In the genomic region with DNA sequence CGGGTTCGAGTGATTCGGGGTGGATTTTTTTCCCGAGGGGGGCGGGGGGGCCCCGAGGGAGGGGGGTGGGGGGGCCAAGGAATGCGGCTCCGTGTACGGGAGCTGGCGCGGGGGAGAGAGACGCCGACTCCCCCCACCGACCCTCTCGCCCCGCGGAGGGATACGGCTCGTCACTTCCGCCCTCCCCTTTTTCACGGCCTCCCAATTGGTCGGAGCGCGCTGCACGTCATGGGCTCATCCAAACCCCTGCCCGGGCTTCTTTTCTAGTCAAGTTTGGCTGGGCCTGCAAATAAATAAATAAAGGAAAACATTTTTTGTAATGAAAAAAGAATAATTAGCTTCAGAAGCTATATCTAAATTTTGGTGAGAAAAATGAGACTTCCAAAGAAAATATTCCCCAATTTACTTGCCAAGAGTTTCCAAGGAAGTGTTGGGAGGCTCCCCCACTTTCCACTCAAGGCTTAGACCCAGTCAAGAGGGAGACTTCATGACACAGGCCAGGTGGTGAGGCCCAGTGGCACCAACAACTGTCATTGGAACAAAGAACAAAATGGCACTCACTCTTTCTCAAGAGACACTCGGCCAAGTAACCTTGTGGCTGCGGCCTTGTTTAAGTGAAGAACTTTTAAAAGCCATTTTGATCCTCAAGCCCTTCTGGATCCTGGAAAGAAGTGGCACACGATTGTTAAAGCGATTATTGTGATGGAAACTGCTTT, we compare ENCODE assay signal across 1 cellular context.
TF ChIP-seq lines count a peak whose summit lies in the region.

A gene with protein sequence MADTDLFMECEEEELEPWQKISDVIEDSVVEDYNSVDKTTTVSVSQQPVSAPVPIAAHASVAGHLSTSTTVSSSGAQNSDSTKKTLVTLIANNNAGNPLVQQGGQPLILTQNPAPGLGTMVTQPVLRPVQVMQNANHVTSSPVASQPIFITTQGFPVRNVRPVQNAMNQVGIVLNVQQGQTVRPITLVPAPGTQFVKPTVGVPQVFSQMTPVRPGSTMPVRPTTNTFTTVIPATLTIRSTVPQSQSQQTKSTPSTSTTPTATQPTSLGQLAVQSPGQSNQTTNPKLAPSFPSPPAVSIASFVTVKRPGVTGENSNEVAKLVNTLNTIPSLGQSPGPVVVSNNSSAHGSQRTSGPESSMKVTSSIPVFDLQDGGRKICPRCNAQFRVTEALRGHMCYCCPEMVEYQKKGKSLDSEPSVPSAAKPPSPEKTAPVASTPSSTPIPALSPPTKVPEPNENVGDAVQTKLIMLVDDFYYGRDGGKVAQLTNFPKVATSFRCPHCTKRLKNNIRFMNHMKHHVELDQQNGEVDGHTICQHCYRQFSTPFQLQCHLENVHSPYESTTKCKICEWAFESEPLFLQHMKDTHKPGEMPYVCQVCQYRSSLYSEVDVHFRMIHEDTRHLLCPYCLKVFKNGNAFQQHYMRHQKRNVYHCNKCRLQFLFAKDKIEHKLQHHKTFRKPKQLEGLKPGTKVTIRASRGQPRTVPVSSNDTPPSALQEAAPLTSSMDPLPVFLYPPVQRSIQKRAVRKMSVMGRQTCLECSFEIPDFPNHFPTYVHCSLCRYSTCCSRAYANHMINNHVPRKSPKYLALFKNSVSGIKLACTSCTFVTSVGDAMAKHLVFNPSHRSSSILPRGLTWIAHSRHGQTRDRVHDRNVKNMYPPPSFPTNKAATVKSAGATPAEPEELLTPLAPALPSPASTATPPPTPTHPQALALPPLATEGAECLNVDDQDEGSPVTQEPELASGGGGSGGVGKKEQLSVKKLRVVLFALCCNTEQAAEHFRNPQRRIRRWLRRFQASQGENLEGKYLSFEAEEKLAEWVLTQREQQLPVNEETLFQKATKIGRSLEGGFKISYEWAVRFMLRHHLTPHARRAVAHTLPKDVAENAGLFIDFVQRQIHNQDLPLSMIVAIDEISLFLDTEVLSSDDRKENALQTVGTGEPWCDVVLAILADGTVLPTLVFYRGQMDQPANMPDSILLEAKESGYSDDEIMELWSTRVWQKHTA (N-terminal part only) (minus strand): TSS at position 164 of the 716 bp plus-strand sequence. CDS start 17,290 bp downstream, outside the sequence.

TF ChIP-seq in GM12878, 131 proteins besides CTCF, POLR2A, EP300 and RAD21 (continued from another document):
- TF ChIP-seq, protein P1, sequence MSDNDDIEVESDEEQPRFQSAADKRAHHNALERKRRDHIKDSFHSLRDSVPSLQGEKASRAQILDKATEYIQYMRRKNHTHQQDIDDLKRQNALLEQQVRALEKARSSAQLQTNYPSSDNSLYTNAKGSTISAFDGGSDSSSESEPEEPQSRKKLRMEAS (IDR thresholded peaks at IDR 0.05; ENCODE audit: low read depth, low read length): no peak
- TF ChIP-seq ZBED1 (IDR thresholded peaks at IDR 0.05; ENCODE audit: borderline replicate concordance): no peak
- TF ChIP-seq FOXM1 (IDR thresholded peaks at IDR 0.05; ENCODE audit: low read depth, low read length): no peak
- TF ChIP-seq RAD51 (IDR thresholded peaks at IDR 0.05): no peak
- TF ChIP-seq ZNF207 (IDR thresholded peaks at IDR 0.05; ENCODE audit: borderline replicate concordance): no peak
- TF ChIP-seq TAF1 (IDR thresholded peaks at IDR 0.05; ENCODE audit: borderline replicate concordance, low read depth, low read length): peak; percentile 80; the same call in 1 of the 2 replicates
- no peak for TF ChIP-seq CHD1 (IDR thresholded peaks at IDR 0.05; ENCODE audit: low read depth, low read length)
- TF ChIP-seq, protein P2, sequence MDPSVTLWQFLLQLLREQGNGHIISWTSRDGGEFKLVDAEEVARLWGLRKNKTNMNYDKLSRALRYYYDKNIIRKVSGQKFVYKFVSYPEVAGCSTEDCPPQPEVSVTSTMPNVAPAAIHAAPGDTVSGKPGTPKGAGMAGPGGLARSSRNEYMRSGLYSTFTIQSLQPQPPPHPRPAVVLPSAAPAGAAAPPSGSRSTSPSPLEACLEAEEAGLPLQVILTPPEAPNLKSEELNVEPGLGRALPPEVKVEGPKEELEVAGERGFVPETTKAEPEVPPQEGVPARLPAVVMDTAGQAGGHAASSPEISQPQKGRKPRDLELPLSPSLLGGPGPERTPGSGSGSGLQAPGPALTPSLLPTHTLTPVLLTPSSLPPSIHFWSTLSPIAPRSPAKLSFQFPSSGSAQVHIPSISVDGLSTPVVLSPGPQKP (IDR thresholded peaks at IDR 0.05; ENCODE audit: low read depth, low read length): peak; percentile 97
- TF ChIP-seq TBL1XR1 (IDR thresholded peaks at IDR 0.05; ENCODE audit: low read depth, low read length): no peak
- TF ChIP-seq ZZZ3 (IDR thresholded peaks at IDR 0.05; ENCODE audit: control insufficient read depth, insufficient read length, low read depth): no peak
- TF ChIP-seq, protein P3, sequence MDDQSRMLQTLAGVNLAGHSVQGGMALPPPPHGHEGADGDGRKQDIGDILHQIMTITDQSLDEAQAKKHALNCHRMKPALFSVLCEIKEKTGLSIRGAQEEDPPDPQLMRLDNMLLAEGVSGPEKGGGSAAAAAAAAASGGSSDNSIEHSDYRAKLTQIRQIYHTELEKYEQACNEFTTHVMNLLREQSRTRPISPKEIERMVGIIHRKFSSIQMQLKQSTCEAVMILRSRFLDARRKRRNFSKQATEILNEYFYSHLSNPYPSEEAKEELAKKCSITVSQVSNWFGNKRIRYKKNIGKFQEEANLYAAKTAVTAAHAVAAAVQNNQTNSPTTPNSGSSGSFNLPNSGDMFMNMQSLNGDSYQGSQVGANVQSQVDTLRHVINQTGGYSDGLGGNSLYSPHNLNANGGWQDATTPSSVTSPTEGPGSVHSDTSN (IDR thresholded peaks at IDR 0.05; ENCODE audit: insufficient replicate concordance, low read depth, low read length): peak; percentile 79
- peak; percentile 23; the same call in 1 of the 2 replicates for TF ChIP-seq SPI1 (IDR thresholded peaks at IDR 0.05; ENCODE audit: borderline replicate concordance, insufficient read depth, low read depth, low read length)
- TF ChIP-seq TCF12 (IDR thresholded peaks at IDR 0.05; ENCODE audit: low read depth, low read length): no peak
- TF ChIP-seq MYC (IDR thresholded peaks at IDR 0.05; ENCODE audit: insufficient read depth, insufficient read length, insufficient replicate concordance, low read length, severe bottlenecking): no peak
- TF ChIP-seq BHLHE40 (IDR thresholded peaks at IDR 0.05; ENCODE audit: borderline replicate concordance in 1 of 2, low read depth in 2 of 2, low read length in 1 of 2): no peak; a peak in 1 of 4 replicates
- TF ChIP-seq SREBF1 (IDR thresholded peaks at IDR 0.05; ENCODE audit: low read length): no peak
- TF ChIP-seq, protein P4, sequence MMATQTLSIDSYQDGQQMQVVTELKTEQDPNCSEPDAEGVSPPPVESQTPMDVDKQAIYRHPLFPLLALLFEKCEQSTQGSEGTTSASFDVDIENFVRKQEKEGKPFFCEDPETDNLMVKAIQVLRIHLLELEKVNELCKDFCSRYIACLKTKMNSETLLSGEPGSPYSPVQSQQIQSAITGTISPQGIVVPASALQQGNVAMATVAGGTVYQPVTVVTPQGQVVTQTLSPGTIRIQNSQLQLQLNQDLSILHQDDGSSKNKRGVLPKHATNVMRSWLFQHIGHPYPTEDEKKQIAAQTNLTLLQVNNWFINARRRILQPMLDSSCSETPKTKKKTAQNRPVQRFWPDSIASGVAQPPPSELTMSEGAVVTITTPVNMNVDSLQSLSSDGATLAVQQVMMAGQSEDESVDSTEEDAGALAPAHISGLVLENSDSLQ (IDR thresholded peaks at IDR 0.05): peak; percentile 60
- TF ChIP-seq HDAC6 (IDR thresholded peaks at IDR 0.05; ENCODE audit: unreplicated experiment): no peak
- TF ChIP-seq HDAC2 (IDR thresholded peaks at IDR 0.05): no peak
- TF ChIP-seq YBX1 (IDR thresholded peaks at IDR 0.05): no peak
- no peak for TF ChIP-seq ZSCAN29 (IDR thresholded peaks at IDR 0.05)
- no peak for TF ChIP-seq MEF2A (IDR thresholded peaks at IDR 0.05; ENCODE audit: insufficient read depth, low read depth, low read length)
- TF ChIP-seq MXI1 (IDR thresholded peaks at IDR 0.05; ENCODE audit: low read depth, low read length): no peak
- TF ChIP-seq, protein P5, sequence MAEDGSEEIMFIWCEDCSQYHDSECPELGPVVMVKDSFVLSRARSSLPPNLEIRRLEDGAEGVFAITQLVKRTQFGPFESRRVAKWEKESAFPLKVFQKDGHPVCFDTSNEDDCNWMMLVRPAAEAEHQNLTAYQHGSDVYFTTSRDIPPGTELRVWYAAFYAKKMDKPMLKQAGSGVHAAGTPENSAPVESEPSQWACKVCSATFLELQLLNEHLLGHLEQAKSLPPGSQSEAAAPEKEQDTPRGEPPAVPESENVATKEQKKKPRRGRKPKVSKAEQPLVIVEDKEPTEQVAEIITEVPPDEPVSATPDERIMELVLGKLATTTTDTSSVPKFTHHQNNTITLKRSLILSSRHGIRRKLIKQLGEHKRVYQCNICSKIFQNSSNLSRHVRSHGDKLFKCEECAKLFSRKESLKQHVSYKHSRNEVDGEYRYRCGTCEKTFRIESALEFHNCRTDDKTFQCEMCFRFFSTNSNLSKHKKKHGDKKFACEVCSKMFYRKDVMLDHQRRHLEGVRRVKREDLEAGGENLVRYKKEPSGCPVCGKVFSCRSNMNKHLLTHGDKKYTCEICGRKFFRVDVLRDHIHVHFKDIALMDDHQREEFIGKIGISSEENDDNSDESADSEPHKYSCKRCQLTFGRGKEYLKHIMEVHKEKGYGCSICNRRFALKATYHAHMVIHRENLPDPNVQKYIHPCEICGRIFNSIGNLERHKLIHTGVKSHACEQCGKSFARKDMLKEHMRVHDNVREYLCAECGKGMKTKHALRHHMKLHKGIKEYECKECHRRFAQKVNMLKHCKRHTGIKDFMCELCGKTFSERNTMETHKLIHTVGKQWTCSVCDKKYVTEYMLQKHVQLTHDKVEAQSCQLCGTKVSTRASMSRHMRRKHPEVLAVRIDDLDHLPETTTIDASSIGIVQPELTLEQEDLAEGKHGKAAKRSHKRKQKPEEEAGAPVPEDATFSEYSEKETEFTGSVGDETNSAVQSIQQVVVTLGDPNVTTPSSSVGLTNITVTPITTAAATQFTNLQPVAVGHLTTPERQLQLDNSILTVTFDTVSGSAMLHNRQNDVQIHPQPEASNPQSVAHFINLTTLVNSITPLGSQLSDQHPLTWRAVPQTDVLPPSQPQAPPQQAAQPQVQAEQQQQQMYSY (CRISPR knock-in tag; IDR thresholded peaks at IDR 0.05): no peak
- no peak for TF ChIP-seq NFYA (IDR thresholded peaks at IDR 0.05; ENCODE audit: borderline replicate concordance, low read depth, low read length)
- TF ChIP-seq RFX5 (IDR thresholded peaks at IDR 0.05; ENCODE audit: low read depth, low read length): peak; percentile 70
- TF ChIP-seq JUNB (IDR thresholded peaks at IDR 0.05): no peak
- TF ChIP-seq, protein P6, sequence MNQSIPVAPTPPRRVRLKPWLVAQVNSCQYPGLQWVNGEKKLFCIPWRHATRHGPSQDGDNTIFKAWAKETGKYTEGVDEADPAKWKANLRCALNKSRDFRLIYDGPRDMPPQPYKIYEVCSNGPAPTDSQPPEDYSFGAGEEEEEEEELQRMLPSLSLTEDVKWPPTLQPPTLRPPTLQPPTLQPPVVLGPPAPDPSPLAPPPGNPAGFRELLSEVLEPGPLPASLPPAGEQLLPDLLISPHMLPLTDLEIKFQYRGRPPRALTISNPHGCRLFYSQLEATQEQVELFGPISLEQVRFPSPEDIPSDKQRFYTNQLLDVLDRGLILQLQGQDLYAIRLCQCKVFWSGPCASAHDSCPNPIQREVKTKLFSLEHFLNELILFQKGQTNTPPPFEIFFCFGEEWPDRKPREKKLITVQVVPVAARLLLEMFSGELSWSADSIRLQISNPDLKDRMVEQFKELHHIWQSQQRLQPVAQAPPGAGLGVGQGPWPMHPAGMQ (IDR thresholded peaks at IDR 0.05; ENCODE audit: borderline replicate concordance): no peak
TF ChIP-seq in GM12878: peak in this region for 32.
